33 cellular contexts compared by ENCODE assay signal in the genomic region with DNA sequence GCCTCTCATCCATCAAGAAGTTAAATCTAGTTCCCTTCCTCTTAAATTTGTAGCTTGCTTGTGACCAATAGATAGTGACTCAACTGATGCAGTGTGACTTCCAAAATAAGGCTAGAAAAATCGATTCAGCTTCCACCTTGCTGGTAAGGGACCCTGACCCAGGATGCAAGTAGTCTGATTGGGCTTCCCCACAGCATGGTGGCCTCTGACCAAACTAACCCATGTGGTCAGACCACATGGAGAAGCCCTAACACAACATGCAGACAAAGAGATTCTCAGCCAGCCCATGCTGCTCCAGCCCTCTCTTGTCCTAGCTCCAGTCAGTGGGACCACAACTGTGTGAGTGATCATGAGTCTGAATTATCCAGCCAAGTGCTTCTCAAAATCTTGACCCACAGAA.
"Had no signal": no experiment of that assay in that cellular context is flagged by ENCODE, and none has a peak within 500 bp of the region (broad histone marks: within the 10 kb centered on the region; RNA-seq: fewer than 3 reads in every experiment).

No MANE protein-coding gene starts in this region.

- H3K4me1 Mint-ChIP-seq: activated CD4-positive, alpha-beta T cell treated with anti-CD3 and anti-CD28 coated beads for 36 hours; activated CD4-positive, alpha-beta T cell treated with anti-CD3 and anti-CD28 coated beads, Interleukin-2, amount 10 ng/mL, durations not matched to agents 24 days and 14 days; activated CD8-positive, alpha-beta memory T cell treated with anti-CD3 and anti-CD28 coated beads, Interleukin-2, amount 10 ng/mL, durations not matched to agents 7 days and 5 days; activated naive CD4-positive, alpha-beta T cell treated with anti-CD3 and anti-CD28 coated beads, Interleukin-2, amount 10 ng/mL, durations not matched to agents 7 days and 5 days; activated naive CD8-positive, alpha-beta T cell treated with anti-CD3 and anti-CD28 coated beads, Interleukin-2, amount 10 ng/mL, durations not matched to agents 7 days and 5 days; T-helper 17 cell had no signal

- H3K27ac Mint-ChIP-seq: activated CD4-positive, alpha-beta memory T cell treated with anti-CD3 and anti-CD28 coated beads for 36 hours; activated CD4-positive, alpha-beta T cell treated with anti-CD3 and anti-CD28 coated beads for 36 hours; activated CD4-positive, alpha-beta T cell treated with anti-CD3 and anti-CD28 coated beads, Interleukin-2, amount 10 ng/mL, durations not matched to agents 24 days and 14 days; activated CD8-positive, alpha-beta memory T cell treated with anti-CD3 and anti-CD28 coated beads, Interleukin-2, amount 10 ng/mL, durations not matched to agents 7 days and 5 days; activated CD8-positive, alpha-beta T cell treated with anti-CD3 and anti-CD28 coated beads, Interleukin-2, amount 10 ng/mL, durations not matched to agents 7 days and 5 days; activated naive CD4-positive, alpha-beta T cell treated with anti-CD3 and anti-CD28 coated beads, Interleukin-2, amount 10 ng/mL, durations not matched to agents 7 days and 5 days; activated naive CD4-positive, alpha-beta T cell treated with anti-CD3 and anti-CD28 coated beads, Interleukin-2, amount 50 U/mL, for 72 hours; activated naive CD8-positive, alpha-beta T cell treated with anti-CD3 and anti-CD28 coated beads, Interleukin-2, amount 10 ng/mL, durations not matched to agents 7 days and 5 days; activated T-helper 1 cell treated with anti-CD3 and anti-CD28 coated beads, Interleukin-12 subunit alpha, Interleukin-12 subunit beta, Interleukin-2, Interleukin-4 antibody, amounts not matched to agents 30 ng/mL and 10 ng/mL and 1 ng/mL, durations not matched to agents 14 hours and 24 hours and 36 hours; brain; T-helper 17 cell; T-helper 2 cell treated with Interferon-gamma antibody and Interleukin-4, amounts not matched to agents 5 μg/mL and 100 μg/mL, for 36 hours had no signal

- H3K27me3 ChIP-seq: ascending aorta, breast epithelium, cardiac muscle cell, colonic mucosa, esophagus squamous epithelium, gastroesophageal sphincter had no signal

- H3K9me3 Mint-ChIP-seq: activated CD4-positive, alpha-beta T cell treated with anti-CD3 and anti-CD28 coated beads, Interleukin-2, amount 10 ng/mL, durations not matched to agents 24 days and 14 days; activated T-helper 1 cell treated with anti-CD3 and anti-CD28 coated beads, Interleukin-12 subunit alpha, Interleukin-12 subunit beta, Interleukin-2, Interleukin-4 antibody, amounts not matched to agents 30 ng/mL and 10 ng/mL and 1 ng/mL, durations not matched to agents 14 hours and 24 hours and 36 hours; T-helper 2 cell treated with Interferon-gamma antibody and Interleukin-4, amounts not matched to agents 5 μg/mL and 100 μg/mL, for 36 hours had no signal

- H3K36me3 ChIP-seq: ascending aorta, breast epithelium, cardiac muscle cell, colonic mucosa, esophagus squamous epithelium, gastroesophageal sphincter, WERI-Rb-1 had no signal

- ATAC-seq: activated CD4-positive, alpha-beta T cell treated with anti-CD3 and anti-CD28 coated beads for 36 hours; activated CD8-positive, alpha-beta memory T cell treated with anti-CD3 and anti-CD28 coated beads, Interleukin-2, amount 10 ng/mL, durations not matched to agents 7 days and 5 days; activated CD8-positive, alpha-beta T cell treated with anti-CD3 and anti-CD28 coated beads, Interleukin-2, amount 10 ng/mL, durations not matched to agents 7 days and 5 days; activated naive CD4-positive, alpha-beta T cell treated with anti-CD3 and anti-CD28 coated beads, Interleukin-2, amount 50 U/mL, for 72 hours; gastroesophageal sphincter; T-helper 17 cell had no signal

- DNase-seq: activated CD4-positive, alpha-beta memory T cell treated with anti-CD3 and anti-CD28 coated beads for 36 hours; activated CD4-positive, alpha-beta T cell treated with anti-CD3 and anti-CD28 coated beads for 36 hours; activated CD4-positive, alpha-beta T cell treated with anti-CD3 and anti-CD28 coated beads, Interleukin-2, amount 10 ng/mL, durations not matched to agents 24 days and 14 days; activated CD4-positive, CD25-positive, alpha-beta regulatory T cell; activated CD4-positive, CD25-positive, alpha-beta regulatory T cell treated with anti-CD3 and anti-CD28 coated beads, Interleukin-2, amount 50 U/mL, for 72 hours; activated CD8-positive, alpha-beta memory T cell treated with anti-CD3 and anti-CD28 coated beads, Interleukin-2, amount 10 ng/mL, durations not matched to agents 7 days and 5 days; activated CD8-positive, alpha-beta memory T cell treated with anti-CD3 and anti-CD28 coated beads, Interleukin-2, amount 50 U/mL, for 4 hours; activated CD8-positive, alpha-beta T cell treated with anti-CD3 and anti-CD28 coated beads, Interleukin-2, amount 10 ng/mL, durations not matched to agents 7 days and 5 days; activated gamma-delta T cell; activated naive CD4-positive, alpha-beta T cell; activated naive CD4-positive, alpha-beta T cell treated with anti-CD3 and anti-CD28 coated beads, Interleukin-2, amount 10 ng/mL, durations not matched to agents 7 days and 5 days; activated naive CD8-positive, alpha-beta T cell treated with anti-CD3 and anti-CD28 coated beads, Interleukin-2, amount 10 ng/mL, durations not matched to agents 7 days and 5 days; activated T-cell treated with anti-CD3 and anti-CD28 coated beads, Interleukin-2, amount 50 U/mL, for 1 hour; activated T-cell treated with anti-CD3 and anti-CD28 coated beads, Interleukin-2, amount 50 U/mL, for 48 hours; central memory CD4-positive, alpha-beta T cell; cerebellar nuclear complex; colonic mucosa; effector CD8-positive, alpha-beta T cell; esophagus squamous epithelium; foreskin melanocyte; T-helper 1 cell; T-helper 17 cell; T1000; WERI-Rb-1 had no signal

- H3K4me3 ChIP-seq: ascending aorta, breast epithelium, cardiac muscle cell, colonic mucosa, esophagus squamous epithelium, gastroesophageal sphincter had no signal

- H3K27ac ChIP-seq: ascending aorta, breast epithelium, cardiac muscle cell, colonic mucosa, epithelial cell of prostate, esophagus squamous epithelium, gastroesophageal sphincter, WERI-Rb-1 had no signal

- H3K4me3 Mint-ChIP-seq: activated CD4-positive, alpha-beta memory T cell treated with anti-CD3 and anti-CD28 coated beads for 36 hours; activated CD4-positive, alpha-beta T cell treated with anti-CD3 and anti-CD28 coated beads for 36 hours; activated CD4-positive, alpha-beta T cell treated with anti-CD3 and anti-CD28 coated beads, Interleukin-2, amount 10 ng/mL, durations not matched to agents 24 days and 14 days; activated CD8-positive, alpha-beta memory T cell treated with anti-CD3 and anti-CD28 coated beads, Interleukin-2, amount 10 ng/mL, durations not matched to agents 7 days and 5 days; activated CD8-positive, alpha-beta T cell treated with anti-CD3 and anti-CD28 coated beads, Interleukin-2, amount 10 ng/mL, durations not matched to agents 7 days and 5 days; activated naive CD4-positive, alpha-beta T cell treated with anti-CD3 and anti-CD28 coated beads, Interleukin-2, amount 10 ng/mL, durations not matched to agents 7 days and 5 days; activated naive CD8-positive, alpha-beta T cell treated with anti-CD3 and anti-CD28 coated beads, Interleukin-2, amount 10 ng/mL, durations not matched to agents 7 days and 5 days; activated T-helper 1 cell treated with anti-CD3 and anti-CD28 coated beads, Interleukin-12 subunit alpha, Interleukin-12 subunit beta, Interleukin-2, Interleukin-4 antibody, amounts not matched to agents 30 ng/mL and 10 ng/mL and 1 ng/mL, durations not matched to agents 14 hours and 24 hours and 36 hours; brain; T-helper 17 cell; T-helper 2 cell treated with Interferon-gamma antibody and Interleukin-4, amounts not matched to agents 5 μg/mL and 100 μg/mL, for 36 hours had no signal

- H3K9me3 ChIP-seq: ascending aorta, breast epithelium, colonic mucosa, esophagus squamous epithelium, gastroesophageal sphincter had no signal

- H3K4me1 ChIP-seq: ascending aorta, breast epithelium, colonic mucosa, esophagus squamous epithelium, gastroesophageal sphincter had no signal

- H3K36me3 Mint-ChIP-seq: activated CD4-positive, alpha-beta memory T cell treated with anti-CD3 and anti-CD28 coated beads for 36 hours; activated CD8-positive, alpha-beta memory T cell treated with anti-CD3 and anti-CD28 coated beads, Interleukin-2, amount 10 ng/mL, durations not matched to agents 7 days and 5 days; activated naive CD4-positive, alpha-beta T cell treated with anti-CD3 and anti-CD28 coated beads, Interleukin-2, amount 10 ng/mL, durations not matched to agents 7 days and 5 days; activated naive CD4-positive, alpha-beta T cell treated with anti-CD3 and anti-CD28 coated beads, Interleukin-2, amount 50 U/mL, for 72 hours; activated naive CD8-positive, alpha-beta T cell treated with anti-CD3 and anti-CD28 coated beads, Interleukin-2, amount 10 ng/mL, durations not matched to agents 7 days and 5 days had no signal

- H3K27me3 Mint-ChIP-seq: activated CD4-positive, alpha-beta memory T cell treated with anti-CD3 and anti-CD28 coated beads for 36 hours; activated CD4-positive, alpha-beta T cell treated with anti-CD3 and anti-CD28 coated beads for 36 hours; activated CD4-positive, alpha-beta T cell treated with anti-CD3 and anti-CD28 coated beads, Interleukin-2, amount 10 ng/mL, durations not matched to agents 24 days and 14 days; activated CD8-positive, alpha-beta memory T cell treated with anti-CD3 and anti-CD28 coated beads, Interleukin-2, amount 10 ng/mL, durations not matched to agents 7 days and 5 days; activated naive CD4-positive, alpha-beta T cell treated with anti-CD3 and anti-CD28 coated beads, Interleukin-2, amount 10 ng/mL, durations not matched to agents 7 days and 5 days; activated naive CD8-positive, alpha-beta T cell treated with anti-CD3 and anti-CD28 coated beads, Interleukin-2, amount 10 ng/mL, durations not matched to agents 7 days and 5 days; brain; T-helper 17 cell had no signal
